ENCODE assay signal across 16 cellular contexts in the genomic region with DNA sequence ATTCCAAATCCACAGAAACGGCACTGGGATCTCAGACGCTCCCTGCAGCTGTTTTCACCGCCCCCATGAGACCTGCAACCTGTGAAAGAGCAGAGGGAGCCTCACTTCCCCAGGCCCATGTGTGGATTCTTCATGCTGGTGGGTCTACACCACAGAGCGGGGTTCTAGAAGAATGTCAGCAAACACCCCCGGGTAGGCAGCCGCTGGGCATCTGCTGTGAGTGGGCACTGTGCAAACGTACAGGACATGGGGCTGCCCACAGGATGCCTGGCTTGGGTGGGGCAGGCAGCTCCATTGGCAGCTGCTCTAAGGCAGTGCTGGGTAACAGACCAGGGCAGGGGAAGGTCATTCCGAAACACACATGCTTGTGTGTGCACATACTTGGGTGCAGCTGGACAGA.
"Had no signal": no experiment of that assay in that cellular context is flagged by ENCODE, and none has a peak within 500 bp of the region (broad histone marks: within the 10 kb centered on the region; RNA-seq: fewer than 3 reads in every experiment).

No MANE protein-coding gene starts in this region.

- H3K9ac ChIP-seq: parathyroid adenoma had no signal

- ATAC-seq: effector memory CD8-positive, alpha-beta T cell; left ventricle myocardium superior; lower lobe of right lung; sciatic nerve; stimulated activated effector memory CD8-positive, alpha-beta T cell treated with anti-CD3 and anti-CD28 coated beads, Interleukin-12 subunit alpha, Interleukin-12 subunit beta, amount 100 ng/mL, for 72 hours had no signal

- H2AFZ ChIP-seq: parathyroid adenoma had no signal

- H3K4me3 ChIP-seq: lower lobe of right lung, prostate gland, right atrium auricular region, stomach, thyroid gland had no signal

- DNase-seq: cortex of kidney; effector memory CD8-positive, alpha-beta T cell; left ventricle myocardium superior; lower lobe of right lung; naive B cell; stimulated activated CD4-positive, alpha-beta T cell treated with anti-CD3 and anti-CD28 coated beads, Interleukin-2, amount 100 ng/mL, for 24 hours; stimulated activated CD4-positive, alpha-beta T cell treated with anti-CD3 and anti-CD28 coated beads, Interleukin-4, amount 100 ng/mL, for 24 hours; stimulated activated naive CD4-positive, alpha-beta T cell treated with Interleukin-2 at 50 U/mL for 16 hours; stomach; thyroid gland; trophoblast cell had no signal

- H3K27me3 ChIP-seq: right atrium auricular region, thyroid gland had no signal

- H3K4me1 ChIP-seq: lower lobe of right lung, parathyroid adenoma, prostate gland, right atrium auricular region, stomach had no signal

- H3K36me3 ChIP-seq: lower lobe of right lung, prostate gland, right atrium auricular region, stomach, thyroid gland had no signal

- H3K79me2 ChIP-seq: parathyroid adenoma had no signal

- H3K9me3 ChIP-seq: lower lobe of right lung, prostate gland, right atrium auricular region, thyroid gland had no signal

- H3K27ac ChIP-seq: lower lobe of right lung, parathyroid adenoma, prostate gland, right atrium auricular region, stomach, thyroid gland had no signal
